Comparison of ENCODE assay signal across 21 cellular contexts in genomic region chr5:43615445-43616184, GRCh38.
"Had no signal": no experiment of that assay in that cellular context is flagged by ENCODE, and none has a peak within 500 bp of the region (broad histone marks: within the 10 kb centered on the region; RNA-seq: fewer than 3 reads in every experiment).

No MANE protein-coding gene starts in this region.

- H3K27me3 Mint-ChIP-seq: IgD-negative memory B cell had no signal

- H3K4me1 Mint-ChIP-seq: IgD-negative memory B cell had no signal

- DNase-seq: Kasumi-1, MM.1S, NCI-H1092 treated with DMSO at 0.1 percent for 48 hours, NCI-H1436, NCI-H187, NCI-H2029, NCI-H2081 treated with DMSO at 0.1 percent for 48 hours, NCI-H2171, NCI-H446, NCI-H510A, NCI-H524 treated with DMSO at 0.1 percent for 48 hours, NCI-H69, NCI-H774, Right ventricle myocardium superior, RPMI8226, SIG-M5 had no signal

- H3K27ac ChIP-seq: KMS-11, SJSA1, SK-N-MC had no signal

- H3K27ac Mint-ChIP-seq: IgD-negative memory B cell had no signal

- H3K4me1 ChIP-seq: SJSA1 had no signal

- H3K27me3 ChIP-seq: SJSA1 had no signal

- H3K4me3 ChIP-seq: K562, SJSA1, SK-N-MC had no signal

- ATAC-seq: K562 had no signal

- H3K9me3 ChIP-seq: SJSA1 had no signal

- H3K4me3 Mint-ChIP-seq: IgD-negative memory B cell had no signal

- H3K9me3 Mint-ChIP-seq: IgD-negative memory B cell had no signal
